In genomic region chr2:230953843-230954242, GRCh38 we compare ENCODE assay signal across 1 cellular context.
TF ChIP-seq lines count a peak whose summit lies in the region.

No MANE protein-coding gene starts in this region.

TF ChIP-seq in GM12878, 131 proteins besides CTCF, POLR2A, EP300 and RAD21 (continued from another document and continues in another):
- no peak for TF ChIP-seq TARDBP (IDR thresholded peaks at IDR 0.05; ENCODE audit: borderline replicate concordance)
- no peak for TF ChIP-seq E2F8 (IDR thresholded peaks at IDR 0.05; ENCODE audit: low read depth, partially characterized antibody)
- no peak for TF ChIP-seq PRDM15 (CRISPR knock-in tag; IDR thresholded peaks at IDR 0.05)
- TF ChIP-seq NR2F1 (conservative IDR thresholded peaks at IDR 0.05) = 0 out of 2 replicates have a peak, but pooled peaks have one; percentile 14
- no peak for TF ChIP-seq ATF3 (IDR thresholded peaks at IDR 0.05; ENCODE audit: borderline replicate concordance, extremely low read depth, low read depth, low read length)
- TF ChIP-seq FOXM1 (IDR thresholded peaks at IDR 0.05; ENCODE audit: low read depth, low read length) = no peak
- peak; percentile 59; the same call in 1 of the 2 replicates for TF ChIP-seq MEF2A (IDR thresholded peaks at IDR 0.05; ENCODE audit: insufficient read depth, low read depth, low read length)
- no peak for TF ChIP-seq E4F1 (IDR thresholded peaks at IDR 0.05; ENCODE audit: borderline replicate concordance, partially characterized antibody)
- peak; percentile 89 to 90 for TF ChIP-seq IKZF2 (IDR thresholded peaks at IDR 0.05)
- peak; percentile 57 for TF ChIP-seq TBL1XR1 (IDR thresholded peaks at IDR 0.05; ENCODE audit: low read depth, low read length)
- TF ChIP-seq POLR2AphosphoS2 (IDR thresholded peaks at IDR 0.05; ENCODE audit: low read depth, low read length) = no peak
- no peak for TF ChIP-seq MYC (IDR thresholded peaks at IDR 0.05; ENCODE audit: insufficient read depth, insufficient read length, insufficient replicate concordance, low read length, severe bottlenecking)
- peak; percentile 19 for TF ChIP-seq SKIL (IDR thresholded peaks at IDR 0.05; ENCODE audit: low read depth, poor library complexity, severe bottlenecking)
- no peak for TF ChIP-seq HDAC6 (IDR thresholded peaks at IDR 0.05; ENCODE audit: unreplicated experiment)
- no peak for TF ChIP-seq CEBPB (IDR thresholded peaks at IDR 0.05; ENCODE audit: borderline replicate concordance in 1 of 2, low read depth in 2 of 2, low read length in 2 of 2)
- peak; percentile 47 for TF ChIP-seq MTA2 (IDR thresholded peaks at IDR 0.05; ENCODE audit: low read depth)
- 0 out of 2 replicates have a peak, but pooled peaks have one; percentile 18 for TF ChIP-seq SMC3 (IDR thresholded peaks at IDR 0.05; ENCODE audit: borderline replicate concordance, low read length)
- peak; percentile 75; the same call in 1 of the 2 replicates for TF ChIP-seq CREM (IDR thresholded peaks at IDR 0.05; ENCODE audit: low read depth)
- peak; percentile 96 for TF ChIP-seq PAX5 (IDR thresholded peaks at IDR 0.05; ENCODE audit: borderline replicate concordance, low read depth, low read length)
- TF ChIP-seq STAT1 (conservative IDR thresholded peaks at IDR 0.05) = no peak
- TF ChIP-seq JUNB (IDR thresholded peaks at IDR 0.05) = 0 out of 2 replicates have a peak, but pooled peaks have one; percentile 50
- no peak for TF ChIP-seq MLLT1 (IDR thresholded peaks at IDR 0.05)
- TF ChIP-seq DPF2 (IDR thresholded peaks at IDR 0.05) = peak; percentile 84
- no peak for TF ChIP-seq BCLAF1 (IDR thresholded peaks at IDR 0.05)
- peak; percentile 72; the same call in 1 of the 2 replicates for TF ChIP-seq TAF1 (IDR thresholded peaks at IDR 0.05; ENCODE audit: borderline replicate concordance, low read depth, low read length)
- TF ChIP-seq TCF3 (IDR thresholded peaks at IDR 0.05; ENCODE audit: borderline replicate concordance, insufficient read depth, low read depth, low read length) = peak; percentile 72; the same call in 1 of the 2 replicates
- no peak for TF ChIP-seq IRF4 (IDR thresholded peaks at IDR 0.05; ENCODE audit: low read depth, low read length)
- TF ChIP-seq RELA (IDR thresholded peaks at IDR 0.05; ENCODE audit: borderline replicate concordance, partially characterized antibody) = peak; percentile 21
- no peak for TF ChIP-seq ZSCAN29 (IDR thresholded peaks at IDR 0.05)
- no peak for TF ChIP-seq E2F4 (IDR thresholded peaks at IDR 0.05; ENCODE audit: low read depth, low read length)
- TF ChIP-seq REST (IDR thresholded peaks at IDR 0.05; ENCODE audit: low read depth, low read length) = no peak
- TF ChIP-seq BACH1 (IDR thresholded peaks at IDR 0.05; ENCODE audit: borderline replicate concordance) = peak; percentile 40; the same call in 1 of the 2 replicates
- TF ChIP-seq PAX8 (IDR thresholded peaks at IDR 0.05) = no peak
- TF ChIP-seq EED (IDR thresholded peaks at IDR 0.05; ENCODE audit: low read depth) = peak; percentile 99
